12 cellular contexts compared by ENCODE assay signal in the genomic region with DNA sequence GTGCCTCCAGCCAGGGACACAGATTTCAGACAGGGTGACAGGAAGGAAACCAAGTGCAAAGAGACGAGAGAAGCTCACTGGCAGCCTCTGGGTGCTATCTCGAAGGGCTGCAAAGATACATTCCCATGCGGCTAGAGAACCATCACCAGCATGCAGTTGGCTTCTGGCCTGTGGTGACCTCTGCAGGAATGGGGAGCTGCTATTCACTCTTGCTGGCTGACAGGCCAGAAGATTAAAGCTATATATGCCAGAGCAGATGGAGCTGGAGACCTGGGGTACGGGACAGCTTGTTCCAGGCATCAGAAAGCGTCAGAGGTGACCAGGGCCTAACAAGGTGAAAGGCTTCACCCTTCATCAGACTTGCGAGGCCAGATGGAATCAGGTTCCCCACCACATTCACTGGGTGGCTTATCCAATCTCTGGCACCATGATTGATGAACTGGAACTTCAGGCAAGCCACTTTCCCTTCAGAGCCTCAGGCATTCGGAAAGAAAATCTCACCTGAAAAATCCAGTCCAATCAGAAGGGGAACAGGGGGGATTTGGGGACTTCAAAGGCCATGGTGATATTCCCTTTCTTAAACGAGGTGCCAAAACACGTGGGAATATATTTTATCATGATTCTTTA. TPM values are rescaled to one million over a fixed set of nuclear protein-coding genes. Genes with fewer than 3 reads are reported as not detected.
DNase-seq lines count a peak whose midpoint lies in the region; ATAC-seq, FAIRE-seq and TF ChIP-seq lines count a peak whose summit lies in the region.
"Had no signal": no experiment of that assay in that cellular context is flagged by ENCODE, and none has a peak within 500 bp of the region (broad histone marks: within the 10 kb centered on the region; RNA-seq: fewer than 3 reads in every experiment).

No MANE protein-coding gene starts in this region.

- no peak overlapping the region for H3K4me3 Mint-ChIP-seq in T-helper 17 cell

- H3K4me1 ChIP-seq in lung (ENCODE audit: control insufficient read depth in 2 of 2, insufficient read depth in 2 of 2, low read length in 2 of 2) (peaks cover 3 to 10% of the 10 kb centered on the region in 2 donors), subcutaneous abdominal adipose tissue (ENCODE audit: control insufficient read depth in 5 of 5, insufficient read depth in 5 of 5, low read length in 5 of 5) (peaks cover 9 to 32% (median 29%) of the 10 kb centered on the region in 5 donors)

- H3K36me3 ChIP-seq in lung (ENCODE audit: control insufficient read depth in 2 of 2, insufficient read depth in 2 of 2, low read length in 2 of 2), result peaks cover 0 to 17% of the 10 kb centered on the region in 2 donors
- peaks cover 0 to 19% (median 11%) of the 10 kb centered on the region in 5 donors for H3K36me3 ChIP-seq in subcutaneous abdominal adipose tissue (ENCODE audit: control insufficient read depth in 5 of 5, insufficient read depth in 5 of 5, low read length in 5 of 5)

- ATAC-seq in T-helper 17 cell (no peak), lung (ENCODE audit: insufficient read depth, low FRiP score) (no peak)

- no peaks in the 10 kb centered on the region for H3K9me3 ChIP-seq in T-helper 17 cell (ENCODE audit: control insufficient read depth, low read length, poor library complexity, severe bottlenecking)
- H3K9me3 ChIP-seq in lung (ENCODE audit: control insufficient read depth in 2 of 2, insufficient read depth in 1 of 2, low read length in 1 of 2), result no peaks in the 10 kb centered on the region
- no peaks in the 10 kb centered on the region for H3K9me3 ChIP-seq in subcutaneous abdominal adipose tissue (ENCODE audit: control insufficient read depth in 5 of 5, low read length in 5 of 5)

- 77 to 80% methylated on average over 9 of the region's 9 CpGs for WGBS in lung, 2 donors

- TF ChIP-seq CTCF in coronary artery (IDR thresholded peaks at IDR 0.05), result no peak
- no peak for TF ChIP-seq CTCF in lung (IDR thresholded peaks at IDR 0.05; ENCODE audit: control extremely low read depth, extremely low read depth)
- no peak for TF ChIP-seq CTCF in D721Med (IDR thresholded peaks at IDR 0.05; ENCODE audit: insufficient read depth, missing control alignments)

- H3K4me1 Mint-ChIP-seq in T-helper 17 cell, result peaks cover 20% of the 10 kb centered on the region

- H3K27me3 ChIP-seq in lung (ENCODE audit: control insufficient read depth, insufficient read depth) (no peaks in the 10 kb centered on the region), subcutaneous abdominal adipose tissue (ENCODE audit: control insufficient read depth in 5 of 5, insufficient read depth in 4 of 5, low read length in 5 of 5) (no peaks in the 10 kb centered on the region)

- H3K27ac ChIP-seq in coronary artery (peak overlapping the region in 1 of 2 donors; percentile 50), lung (ENCODE audit: low read depth in 1 of 2, low read length in 1 of 2) (peak overlapping the region; percentile 6 to 35), subcutaneous abdominal adipose tissue (ENCODE audit: low read depth, low read length) (peak overlapping the region; percentile 70)

- no peaks in the 10 kb centered on the region for H3K27me3 Mint-ChIP-seq in T-helper 17 cell

- H3K9ac ChIP-seq in subcutaneous abdominal adipose tissue (ENCODE audit: low read length in 5 of 5), result no peak overlapping the region
- H3K9ac ChIP-seq: GM23248 had no signal

- no peak for TF ChIP-seq POLR2A in erythroblast (IDR thresholded peaks at IDR 0.05; ENCODE audit: low read length)

- H3K36me3 Mint-ChIP-seq in T-helper 17 cell (ENCODE audit: low read depth), result peaks cover 4% of the 10 kb centered on the region

- DNase-seq in T-helper 17 cell, result no peak
- DNase-seq in coronary artery (ENCODE audit: low spot score), result peak; percentile 52
- DNase-seq in lung (ENCODE audit: low spot score), result no peak
- no peak for DNase-seq in GF-D8 (lab: John Stamatoyannopoulos, UW)
- DNase-seq in erythroblast (lab: John Stamatoyannopoulos, UW), result no peak
- no peak for DNase-seq in D721Med (ENCODE audit: insufficient read length, low spot score)
- DNase-seq: activated naive CD4-positive, alpha-beta T cell treated with Interleukin-2 at 50 U/mL for 16 hours; central memory CD4-positive, alpha-beta T cell; NCI-H748 treated with DMSO at 0.1 percent for 48 hours; stimulated activated CD4-positive, alpha-beta T cell treated with anti-CD3 and anti-CD28 coated beads, Interleukin-2, amount 100 ng/mL, for 24 hours had no signal

- H3K4me3 ChIP-seq in coronary artery (no peak overlapping the region), lung (no peak overlapping the region), subcutaneous abdominal adipose tissue (ENCODE audit: low read depth in 1 of 5, low read length in 5 of 5) (no peak overlapping the region)
- H3K4me3 ChIP-seq: GM23248 had no signal

- H3K27ac Mint-ChIP-seq in T-helper 17 cell, result peak overlapping the region; percentile 45

- no peak for FAIRE-seq in D721Med (lab: Jason Lieb, UNC)

RNA-seq across cellular contexts. Expression of a gene that starts 20.1 kb away (rescaled TPM):
- total RNA-seq in T-helper 17 cell (10 to 100 TPM; 11.7 to 13.7 TPM), lung (10 to 100 TPM; 30.1 to 30.7 TPM)
- polyA plus RNA-seq in lung, result 10 to 100 TPM; 44.8 to 67.6 TPM
